11 cellular contexts compared by ENCODE assay signal in genomic region chr10:80186364-80187012, GRCh38. TPM values are rescaled to one million over a fixed set of nuclear protein-coding genes. Genes with fewer than 3 reads are reported as not detected.
DNase-seq lines count a peak whose midpoint lies in the region; ATAC-seq, FAIRE-seq and TF ChIP-seq lines count a peak whose summit lies in the region.
"Had no signal": no experiment of that assay in that cellular context is flagged by ENCODE, and none has a peak within 500 bp of the region (broad histone marks: within the 10 kb centered on the region; RNA-seq: fewer than 3 reads in every experiment).

No MANE protein-coding gene starts in this region.

- H3K4ac ChIP-seq in H1 (replicated peaks; ENCODE audit: insufficient read length, low read depth, low read length): no peak overlapping the region

- H3K9ac ChIP-seq in H1 (replicated peaks in 1 of 4; ENCODE audit: extremely low read depth in 1 of 4, low read depth in 3 of 4, low read length in 3 of 4): no peak overlapping the region

- no peak for FAIRE-seq in H1 (lab: Jason Lieb, UNC)

- no peak overlapping the region for H4K5ac ChIP-seq in H1 (ENCODE audit: insufficient read length, low read depth, low read length)

- CTCF ChIA-PET in RWPE1 (lab: Yijun Ruan, JAX) (no interaction called here), H1 (lab: Charles Lee; ENCODE audit: partially characterized antibody) (interaction anchor here (1.8 to 3.0 kb wide), 2 partner anchors 9 to 21 kb away, joined by 7 to 15 read pairs; no protein-coding TSS in a partner anchor)

- H3K23ac ChIP-seq in H1 (ENCODE audit: insufficient read length): no peak overlapping the region

- H3K9me3 ChIP-seq in H1 (ENCODE audit: insufficient read depth in 2 of 2, low read depth in 1 of 2, low read length in 1 of 2): no peaks in the 10 kb centered on the region
- H3K9me3 ChIP-seq in sigmoid colon: no peaks in the 10 kb centered on the region
- H3K9me3 ChIP-seq: right lobe of liver had no signal

- no peak overlapping the region for H3K56ac ChIP-seq in H1 (replicated peaks; ENCODE audit: insufficient read length, low read depth, low read length)

- DNase-seq in CMK (ENCODE audit: low read depth) (peak; percentile 29), RWPE1 (ENCODE audit: low spot score) (no peak), H1 (ENCODE audit: low read depth in 1 of 2, low spot score in 2 of 2) (no peak), sigmoid colon (peak; percentile 77), NCI-H2227 treated with DMSO at 0.1 percent for 48 hours (lab: John Stamatoyannopoulos, UW) (no peak)
- DNase-seq: HCEC 1CT, NCI-H1105 treated with DMSO at 0.1 percent for 48 hours, right lobe of liver had no signal

- no peak for TF ChIP-seq POLR2A in H1 (IDR thresholded peaks at IDR 0.05; ENCODE audit: control extremely low read depth in 1 of 2, low read depth in 2 of 2, low read length in 2 of 2)
- no peak for TF ChIP-seq POLR2A in sigmoid colon (IDR thresholded peaks at IDR 0.05)

- TF ChIP-seq RAD21 in H1 (IDR thresholded peaks at IDR 0.05 in 1 of 2, conservative IDR thresholded peaks at IDR 0.05 in 1 of 2; ENCODE audit: low read depth in 2 of 2, low read length in 2 of 2): no peak

- H3K4me2 ChIP-seq in H1 (ENCODE audit: insufficient read depth in 1 of 2, low read depth in 2 of 2, low read length in 2 of 2): no peak overlapping the region; a peak in 1 of 4 replicates

- H3K79me1 ChIP-seq in H1 (ENCODE audit: low read depth, low read length): peaks cover 2% of the 10 kb centered on the region

- H3K4me1 ChIP-seq in H1 (replicated peaks in 1 of 4; ENCODE audit: control insufficient read depth in 3 of 4, insufficient read depth in 4 of 4, low read length in 3 of 4): peaks cover 0 to 4% (median 2%) of the 10 kb centered on the region in 4 experiments; a peak in 3 of 7 replicates
- H3K4me1 ChIP-seq in sigmoid colon: peaks cover 0 to 74% (median 60%) of the 10 kb centered on the region in 4 donors

- no peak overlapping the region for H2AK5ac ChIP-seq in H1 (ENCODE audit: low read depth, low read length)

- H3K14ac ChIP-seq in H1 (ENCODE audit: insufficient read length): no peak overlapping the region

- no peak overlapping the region for H2BK120ac ChIP-seq in H1 (replicated peaks; ENCODE audit: low read depth, low read length)

- peaks cover 0 to 32% of the 10 kb centered on the region in 2 experiments; a peak in 2 of 4 replicates for H3K79me2 ChIP-seq in H1 (ENCODE audit: control insufficient read depth in 1 of 2, insufficient read depth in 2 of 2, low read length in 2 of 2)

- WGBS in H1 (ENCODE audit: extremely low coverage in 1 of 2, insufficient coverage in 1 of 2, insufficient read length in 1 of 2, insufficient replicate concordance in 2 of 2, low coverage in 1 of 2, low lambda C conversion rate in 2 of 2, missing lambda C conversion rate in 1 of 2), 2 experiments: 83% methylated on average over 13 of the region's 13 CpGs; no CpG with 5 or more reads in 1 of the 2 experiments
- WGBS in sigmoid colon, 2 donors: 85 to 91% methylated on average over 13 of the region's 13 CpGs

- POLR2A ChIA-PET in RWPE1 (lab: Yijun Ruan, JAX; ENCODE audit: low non-redundant PET): no interaction called here
- POLR2A ChIA-PET in H1 (lab: Charles Lee; ENCODE audit: partially characterized antibody): no interaction called here

- H4K91ac ChIP-seq in H1 (replicated peaks; ENCODE audit: insufficient read length, low read length): no peak overlapping the region

- peaks cover under 1 to 10% of the 10 kb centered on the region in 2 experiments for H4K20me1 ChIP-seq in H1 (replicated peaks in 1 of 2; ENCODE audit: control insufficient read depth in 1 of 2, insufficient read depth in 2 of 2, low read length in 2 of 2)

- no peak overlapping the region for H2BK5ac ChIP-seq in H1 (ENCODE audit: low read depth, low read length)

- TF ChIP-seq CTCF in RWPE1 (conservative IDR thresholded peaks at IDR 0.05; ENCODE audit: low read depth): no peak
- TF ChIP-seq CTCF in H1 (IDR thresholded peaks at IDR 0.05; ENCODE audit: control extremely low read depth in 1 of 3, insufficient read depth in 1 of 3, low read depth in 1 of 3, low read length in 3 of 3): no peak
- no peak for TF ChIP-seq CTCF in sigmoid colon (IDR thresholded peaks at IDR 0.05)

- H3K27me3 ChIP-seq in H1 (replicated peaks in 1 of 4; ENCODE audit: control insufficient read depth in 3 of 4, extremely low read depth in 1 of 4, insufficient read depth in 3 of 4, low read length in 3 of 4) (no peaks in the 10 kb centered on the region), sigmoid colon (no peaks in the 10 kb centered on the region)
- H3K27me3 ChIP-seq: right lobe of liver had no signal

- no peak overlapping the region for H2BK15ac ChIP-seq in H1 (ENCODE audit: low read length)

- H2BK12ac ChIP-seq in H1 (ENCODE audit: low read depth, low read length): no peak overlapping the region

- no peak overlapping the region for H2AFZ ChIP-seq in H1 (ENCODE audit: low read length)

- peak overlapping the region; percentile 35; the same call in 1 of the 2 replicates for H4K8ac ChIP-seq in H1 (ENCODE audit: extremely low read depth, insufficient read depth, low read length)

- H3K36me3 ChIP-seq in H1 (ENCODE audit: control insufficient read depth in 2 of 4, insufficient read depth in 4 of 4, low read length in 3 of 4): no peaks in the 10 kb centered on the region
- H3K36me3 ChIP-seq in sigmoid colon: no peaks in the 10 kb centered on the region
- H3K36me3 ChIP-seq: right lobe of liver had no signal

- ATAC-seq in HG03280 (IDR thresholded peaks at IDR 0.05; ENCODE audit: unreplicated experiment): no peak
- ATAC-seq in HG02759 (IDR thresholded peaks at IDR 0.05; ENCODE audit: unreplicated experiment): no peak
- ATAC-seq in GM21737 (IDR thresholded peaks at IDR 0.05; ENCODE audit: unreplicated experiment): no peak

- H2BK20ac ChIP-seq in H1 (ENCODE audit: low read length): no peak overlapping the region

- no peak overlapping the region for H3K18ac ChIP-seq in H1 (ENCODE audit: extremely low read depth, low read length)

- TF ChIP-seq EP300 in H1 (IDR thresholded peaks at IDR 0.05; ENCODE audit: borderline replicate concordance in 1 of 2, low read depth in 2 of 2, low read length in 2 of 2) (no peak), sigmoid colon (IDR thresholded peaks at IDR 0.05) (no peak)

- H3K4me3 ChIP-seq in H1 (ENCODE audit: extremely low read depth in 1 of 4, insufficient read depth in 2 of 4, low read depth in 3 of 4, low read length in 4 of 4): no peak overlapping the region
- no peak overlapping the region for H3K4me3 ChIP-seq in sigmoid colon
- H3K4me3 ChIP-seq: right lobe of liver had no signal

- intact Hi-C loops in sigmoid colon (cut with DNase I): no loop called here

- H3K27ac ChIP-seq in RWPE1 (peak overlapping the region; percentile 9; the same call in 1 of the 2 replicates), H1 (ENCODE audit: low read depth, low read length) (no peak overlapping the region), sigmoid colon (peak overlapping the region; percentile 20 to 53 (median 42))
- H3K27ac ChIP-seq: right lobe of liver had no signal

- H3K23me2 ChIP-seq in H1 (ENCODE audit: low read depth, low read length): no peaks in the 10 kb centered on the region

TF ChIP-seq in H1, 55 proteins besides CTCF, POLR2A, EP300 and RAD21 (continues in another document):
- TF ChIP-seq NRF1 (IDR thresholded peaks at IDR 0.05; ENCODE audit: low read depth, low read length) (no peak), CBX8 (IDR thresholded peaks at IDR 0.05; ENCODE audit: borderline replicate concordance, low read depth, low read length) (no peak), SP1 (IDR thresholded peaks at IDR 0.05; ENCODE audit: low read depth, low read length) (no peak), CEBPB (IDR thresholded peaks at IDR 0.05; ENCODE audit: low read depth, low read length) (no peak), JUND (IDR thresholded peaks at IDR 0.05; ENCODE audit: low read length) (no peak), ASH2L (IDR thresholded peaks at IDR 0.05; ENCODE audit: low read length) (no peak), KDM5A (IDR thresholded peaks at IDR 0.05; ENCODE audit: low read length) (no peak), NANOG (IDR thresholded peaks at IDR 0.05; ENCODE audit: insufficient read depth, low read depth, low read length, poor library complexity, severe bottlenecking) (no peak), GABPA (IDR thresholded peaks at IDR 0.05; ENCODE audit: borderline replicate concordance, insufficient read depth, low read length) (no peak)

RNA-seq across cellular contexts. Expression of gene ANXA11, which starts 18.8 kb away (rescaled TPM):
- total RNA-seq in H1 (2021; fragmentation: NEBNext Ultra II Directional; extraction: Animal tissue kit (Norgen Biotek cat#: 25700)): 70.6 and 84.9 TPM in 2 replicates
- polyA plus RNA-seq in H1 (2011; rRNA removed): 40.5 and 58.7 TPM in 2 replicates
- polyA plus RNA-seq in H1 (2011; cell fraction: cytosol; rRNA removed): 38.1 TPM
- 50.9 TPM for polyA plus RNA-seq in H1 (2011; cell fraction: nucleus; rRNA removed)
- 113 to 134 TPM (median 126 TPM) in 4 replicates for polyA plus RNA-seq in H1 (2012, experiment 1 of 2)
- polyA plus RNA-seq in H1 (2012, experiment 2 of 2): 58.1 TPM
- polyA plus RNA-seq in H1 (2013, experiment 1 of 2): 193 TPM
- 199 TPM for polyA plus RNA-seq in H1 (2013, experiment 2 of 2)
- 27.2 and 42.8 TPM in 2 replicates for polyA minus RNA-seq in H1 (2011; rRNA and poly(A)+ RNA removed)
- polyA minus RNA-seq in H1 (2011; cell fraction: cytosol; rRNA and poly(A)+ RNA removed): 29.3 TPM
- polyA minus RNA-seq in H1 (2011; cell fraction: nucleus; rRNA and poly(A)+ RNA removed): 26.1 TPM
- 100 to 1,000 TPM in 1 of 4 donors, 10 to 100 TPM in 3; 63.2 to 109 (median 75.7) TPM for total RNA-seq in sigmoid colon
- 100 to 1,000 TPM; 170 to 323 (median 199) TPM for polyA plus RNA-seq in sigmoid colon

RNA-seq across cellular contexts. Expression of gene PLAC9, which starts 54.0 kb away (rescaled TPM):
- total RNA-seq in H1 (2021; fragmentation: NEBNext Ultra II Directional; extraction: Animal tissue kit (Norgen Biotek cat#: 25700)): 12.4 and 16.7 TPM in 2 replicates
- polyA plus RNA-seq in H1 (2011; rRNA removed) (8.4 and 12.9 TPM in 2 replicates), sigmoid colon (10 to 100 TPM in 1 of 3 donors, 1 to 10 TPM in 2; 1.2 to 23.4 (median 6.9) TPM)
- 7.4 TPM for polyA plus RNA-seq in H1 (2011; cell fraction: cytosol; rRNA removed)
- 9.3 TPM for polyA plus RNA-seq in H1 (2011; cell fraction: nucleus; rRNA removed)
- polyA plus RNA-seq in H1 (2012, experiment 1 of 2): 8.1 to 17.1 TPM (median 14.4 TPM) in 4 replicates
- polyA plus RNA-seq in H1 (2012, experiment 2 of 2): 16.4 TPM
- 10.9 TPM for polyA plus RNA-seq in H1 (2013, experiment 1 of 2)
- 10.9 TPM for polyA plus RNA-seq in H1 (2013, experiment 2 of 2)
- polyA minus RNA-seq in H1 (2011; rRNA and poly(A)+ RNA removed): 1.2 and 1.8 TPM in 2 replicates
- 3.3 TPM for polyA minus RNA-seq in H1 (2011; cell fraction: cytosol; rRNA and poly(A)+ RNA removed)
- polyA minus RNA-seq in H1 (2011; cell fraction: nucleus; rRNA and poly(A)+ RNA removed): 2.9 TPM
- total RNA-seq in sigmoid colon: 10 to 100 TPM in 2 of 4 donors, 1 to 10 TPM in 2; 5.1 to 20.8 (median 13.6) TPM

Comparison
In these comparisons a context has a peak if more than half of its experiments do, and no peak if none do; other contexts are left out.
1. DNase-seq: peak in CMK (single experiment) and sigmoid colon (single experiment); none in RWPE1 (single experiment), H1 (0 of 2) and NCI-H2227 treated with DMSO at 0.1 percent for 48 hours (single experiment).